16 cellular contexts compared by ENCODE assay signal in the genomic region with DNA sequence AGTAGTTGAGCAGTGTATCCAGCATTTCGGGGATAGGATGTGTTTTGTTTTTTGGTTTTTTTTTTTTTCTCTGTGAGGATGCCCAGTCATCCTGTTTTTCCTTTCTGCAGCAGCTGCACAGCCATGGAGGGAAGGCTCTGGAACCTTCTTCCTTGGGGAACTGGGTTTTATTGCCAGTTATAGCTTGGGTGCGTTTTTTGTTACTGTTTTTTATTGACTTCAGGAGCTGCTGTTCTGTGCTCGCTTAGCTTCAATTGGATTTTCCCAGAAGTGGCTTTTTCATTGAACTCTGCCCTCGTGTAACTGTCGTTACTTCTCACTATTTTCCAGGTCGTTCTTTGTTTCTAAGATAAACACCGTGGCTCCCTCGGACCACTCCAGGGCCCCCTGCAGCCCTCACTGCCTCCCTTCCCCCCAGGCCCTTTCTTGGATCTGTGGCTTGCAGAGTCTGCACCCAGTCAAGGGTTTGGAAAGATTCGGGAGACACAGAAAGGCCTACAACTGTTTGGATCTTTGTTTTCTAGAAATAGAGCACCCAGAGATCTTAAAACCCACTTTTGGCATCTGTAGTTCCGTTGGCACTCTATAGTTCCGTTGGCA.
A peak's percentile ranks its signal among the peaks of the same experiment; 100 is the strongest.
DNase-seq lines count a peak whose midpoint lies in the region; ATAC-seq and TF ChIP-seq lines count a peak whose summit lies in the region.
"Had no signal": no experiment of that assay in that cellular context is flagged by ENCODE, and none has a peak within 500 bp of the region (broad histone marks: within the 10 kb centered on the region; RNA-seq: fewer than 3 reads in every experiment).

No MANE protein-coding gene starts in this region.

- H3K9me2 ChIP-seq in SU-DHL-6 (replicated peaks; ENCODE audit: insufficient read depth, low read length): no peaks in the 10 kb centered on the region

- 14 to 51% methylated on average over 11 of the region's 11 CpGs for WGBS in sigmoid colon, 2 donors

- H3K36me3 Mint-ChIP-seq in T-helper 1 cell treated with Interleukin-12 subunit alpha and Interleukin-12 subunit beta and Interleukin-4 antibody, amounts not matched to agents 30 μg/mL and 1 μg/mL, for 36 hours (ENCODE audit: low read depth): peaks cover 19% of the 10 kb centered on the region
- H3K36me3 Mint-ChIP-seq in glutamatergic neuron (ENCODE audit: unreplicated experiment): no peaks in the 10 kb centered on the region
- H3K36me3 Mint-ChIP-seq: mesothelial cell of epicardium; stimulated activated memory B cell treated with anti-CD40 and anti-IgM and Interleukin-4, amounts not matched to agents 10 μg/mL and 1 μg/mL and 100 μg/mL, for 72 hours had no signal

- no peak for TF ChIP-seq EP300 in sigmoid colon (IDR thresholded peaks at IDR 0.05)

- H3K27me3 Mint-ChIP-seq in T-helper 1 cell treated with Interleukin-12 subunit alpha and Interleukin-12 subunit beta and Interleukin-4 antibody, amounts not matched to agents 30 μg/mL and 1 μg/mL, for 36 hours (ENCODE audit: low read depth): no peaks in the 10 kb centered on the region
- H3K27me3 Mint-ChIP-seq in glutamatergic neuron (ENCODE audit: unreplicated experiment): peaks cover 5% of the 10 kb centered on the region

- H3K27me3 ChIP-seq in SU-DHL-6 (ENCODE audit: low read length) (no peaks in the 10 kb centered on the region), sigmoid colon (no peaks in the 10 kb centered on the region)
- H3K27me3 ChIP-seq: brain microvascular endothelial cell, heart right ventricle, upper lobe of left lung had no signal

- H3K79me2 ChIP-seq in SU-DHL-6 (ENCODE audit: insufficient read depth, low read length): no peaks in the 10 kb centered on the region

- no peaks in the 10 kb centered on the region for H3F3A ChIP-seq in SU-DHL-6 (ENCODE audit: insufficient read depth)

- H3K4me3 Mint-ChIP-seq in T-helper 1 cell treated with Interleukin-12 subunit alpha and Interleukin-12 subunit beta and Interleukin-4 antibody, amounts not matched to agents 30 μg/mL and 1 μg/mL, for 36 hours: no peak overlapping the region
- no peak overlapping the region for H3K4me3 Mint-ChIP-seq in glutamatergic neuron (ENCODE audit: unreplicated experiment)
- H3K4me3 Mint-ChIP-seq: mesothelial cell of epicardium; stimulated activated memory B cell treated with anti-CD40 and anti-IgM and Interleukin-4, amounts not matched to agents 10 μg/mL and 1 μg/mL and 100 μg/mL, for 72 hours had no signal

- TF ChIP-seq CTCF in SU-DHL-6 (IDR thresholded peaks at IDR 0.05; ENCODE audit: insufficient read depth, low read length, poor library complexity, severe bottlenecking) (no peak), glutamatergic neuron (IDR thresholded peaks at IDR 0.05; ENCODE audit: partially characterized antibody, unreplicated experiment) (no peak), sigmoid colon (IDR thresholded peaks at IDR 0.05) (no peak)

- H3K27ac ChIP-seq in SU-DHL-6 (ENCODE audit: low read depth, low read length) (peak overlapping the region; percentile 73; the same call in 1 of the 2 replicates), sigmoid colon (peak overlapping the region in 3 of 4 donors; percentile 33 to 56 (median 39))
- H3K27ac ChIP-seq: brain microvascular endothelial cell, heart right ventricle had no signal

- H3K27ac Mint-ChIP-seq in T-helper 1 cell treated with Interleukin-12 subunit alpha and Interleukin-12 subunit beta and Interleukin-4 antibody, amounts not matched to agents 30 μg/mL and 1 μg/mL, for 36 hours: peak overlapping the region; percentile 73
- H3K27ac Mint-ChIP-seq in glutamatergic neuron (ENCODE audit: unreplicated experiment): peak overlapping the region; percentile 48
- H3K27ac Mint-ChIP-seq: stimulated activated memory B cell treated with anti-CD40 and anti-IgM and Interleukin-4, amounts not matched to agents 10 μg/mL and 1 μg/mL and 100 μg/mL, for 72 hours had no signal

- H3K4me1 Mint-ChIP-seq in T-helper 1 cell treated with Interleukin-12 subunit alpha and Interleukin-12 subunit beta and Interleukin-4 antibody, amounts not matched to agents 30 μg/mL and 1 μg/mL, for 36 hours (ENCODE audit: low read depth): peaks cover 47% of the 10 kb centered on the region
- H3K4me1 Mint-ChIP-seq in glutamatergic neuron (ENCODE audit: low read depth, unreplicated experiment): peaks cover 33% of the 10 kb centered on the region
- H3K4me1 Mint-ChIP-seq: stimulated activated memory B cell treated with anti-CD40 and anti-IgM and Interleukin-4, amounts not matched to agents 10 μg/mL and 1 μg/mL and 100 μg/mL, for 72 hours had no signal

- no peak overlapping the region for H3K9ac ChIP-seq in SU-DHL-6 (ENCODE audit: low read length)

- no peak overlapping the region for H3K4me2 ChIP-seq in SU-DHL-6 (ENCODE audit: low read depth, low read length, poor library complexity, severe bottlenecking)
- H3K4me2 ChIP-seq: smooth muscle cell had no signal

- H3K4me3 ChIP-seq in SU-DHL-6 (ENCODE audit: insufficient read depth, low read length, poor library complexity, severe bottlenecking) (no peak overlapping the region), sigmoid colon (no peak overlapping the region)
- H3K4me3 ChIP-seq: heart right ventricle, smooth muscle cell, upper lobe of left lung had no signal

- no peak for TF ChIP-seq POLR2A in sigmoid colon (IDR thresholded peaks at IDR 0.05)

- H3K9me3 ChIP-seq in SU-DHL-6 (ENCODE audit: insufficient read depth, low read length) (no peaks in the 10 kb centered on the region), sigmoid colon (no peaks in the 10 kb centered on the region)
- H3K9me3 ChIP-seq: heart right ventricle, upper lobe of left lung had no signal

- H3K36me3 ChIP-seq in SU-DHL-6 (ENCODE audit: low read length) (no peaks in the 10 kb centered on the region), sigmoid colon (no peaks in the 10 kb centered on the region)
- H3K36me3 ChIP-seq: brain microvascular endothelial cell, heart right ventricle, upper lobe of left lung had no signal

- no peaks in the 10 kb centered on the region for H3K9me3 Mint-ChIP-seq in T-helper 1 cell treated with Interleukin-12 subunit alpha and Interleukin-12 subunit beta and Interleukin-4 antibody, amounts not matched to agents 30 μg/mL and 1 μg/mL, for 36 hours
- H3K9me3 Mint-ChIP-seq in glutamatergic neuron (ENCODE audit: unreplicated experiment): peaks cover 3% of the 10 kb centered on the region
- H3K9me3 Mint-ChIP-seq: mesothelial cell of epicardium; stimulated activated memory B cell treated with anti-CD40 and anti-IgM and Interleukin-4, amounts not matched to agents 10 μg/mL and 1 μg/mL and 100 μg/mL, for 72 hours had no signal

- ATAC-seq in HG03097 (IDR thresholded peaks at IDR 0.05; ENCODE audit: low FRiP score, unreplicated experiment): no peak
- ATAC-seq: stimulated activated memory B cell treated with anti-CD40 and anti-IgM and Interleukin-4, amounts not matched to agents 10 μg/mL and 1 μg/mL and 100 μg/mL, for 72 hours had no signal

- no peak overlapping the region for H2AFZ ChIP-seq in SU-DHL-6 (ENCODE audit: low read depth, low read length, severe bottlenecking)

- peaks cover 0 to 25% (median 19%) of the 10 kb centered on the region in 4 donors for H3K4me1 ChIP-seq in sigmoid colon

- no peaks in the 10 kb centered on the region for H4K20me1 ChIP-seq in SU-DHL-6 (ENCODE audit: low read depth, low read length)

- intact Hi-C loops in sigmoid colon (cut with DNase I): loop anchor here (1.0 kb wide), 1 partner anchor 191 kb away; no protein-coding TSS in a partner anchor

- DNase-seq in T-helper 1 cell (no peak), glutamatergic neuron (no peak), sigmoid colon (no peak), NCI-H146 (lab: John Stamatoyannopoulos, UW) (no peak), SIG-M5 treated with dmso at 0.1 percent for 504 hours (lab: John Stamatoyannopoulos, UW; ENCODE audit: unreplicated experiment) (no peak)
- DNase-seq: activated naive CD4-positive, alpha-beta T cell; heart right ventricle; kidney; upper lobe of left lung had no signal
